ENCODE assay signal across 33 cellular contexts in genomic region chr2:224137208-224137607, GRCh38.
"Had no signal": no experiment of that assay in that cellular context is flagged by ENCODE, and none has a peak within 500 bp of the region (broad histone marks: within the 10 kb centered on the region; RNA-seq: fewer than 3 reads in every experiment).

No MANE protein-coding gene starts in this region.

- H3K27ac Mint-ChIP-seq: activated B cell treated with CpG ODN at 0.5 μM for 24 hours; activated CD4-positive, alpha-beta memory T cell treated with anti-CD3 and anti-CD28 coated beads for 36 hours; activated CD4-positive, alpha-beta T cell treated with anti-CD3 and anti-CD28 coated beads, Interleukin-2, amount 10 ng/mL, durations not matched to agents 24 days and 14 days; activated CD8-positive, alpha-beta T cell treated with anti-CD3 and anti-CD28 coated beads for 36 hours; activated naive CD4-positive, alpha-beta T cell treated with anti-CD3 and anti-CD28 coated beads for 36 hours; activated naive CD4-positive, alpha-beta T cell treated with anti-CD3 and anti-CD28 coated beads, Interleukin-2, amount 50 U/mL, for 72 hours; activated naive CD8-positive, alpha-beta T cell treated with anti-CD3 and anti-CD28 coated beads for 36 hours; activated T-cell treated with anti-CD3 and anti-CD28 coated beads, Interleukin-2, amount 50 U/mL, for 72 hours; activated T-helper 1 cell treated with anti-CD3 and anti-CD28 coated beads, Interleukin-12 subunit alpha, Interleukin-12 subunit beta, Interleukin-2, Interleukin-4 antibody, amounts not matched to agents 30 ng/mL and 10 ng/mL and 1 ng/mL, durations not matched to agents 14 hours and 24 hours and 36 hours; activated T-helper 17 cell treated with anti-CD3 and anti-CD28 coated beads, Interleukin-2, amount 50 U/mL, for 72 hours; T-helper 17 cell; T-helper 2 cell treated with Interferon-gamma antibody and Interleukin-4, amounts not matched to agents 5 μg/mL and 100 μg/mL, for 36 hours had no signal

- ATAC-seq: activated CD8-positive, alpha-beta T cell treated with anti-CD3 and anti-CD28 coated beads for 36 hours; activated naive CD4-positive, alpha-beta T cell treated with anti-CD3 and anti-CD28 coated beads, Interleukin-2, amount 50 U/mL, for 72 hours; activated T-cell treated with anti-CD3 and anti-CD28 coated beads, Interleukin-2, amount 50 U/mL, for 4 hours; activated T-cell treated with anti-CD3 and anti-CD28 coated beads, Interleukin-2, amount 50 U/mL, for 72 hours; activated T-helper 17 cell treated with anti-CD3 and anti-CD28 coated beads, Interleukin-2, amount 50 U/mL, for 72 hours; body of pancreas; T-helper 17 cell had no signal

- H3K4me3 ChIP-seq: adrenal gland, body of pancreas, breast epithelium had no signal

- H3K4me3 Mint-ChIP-seq: activated B cell treated with CpG ODN at 0.5 μM for 24 hours; activated CD4-positive, alpha-beta memory T cell treated with anti-CD3 and anti-CD28 coated beads for 36 hours; activated CD4-positive, alpha-beta T cell treated with anti-CD3 and anti-CD28 coated beads, Interleukin-2, amount 10 ng/mL, durations not matched to agents 24 days and 14 days; activated CD8-positive, alpha-beta T cell treated with anti-CD3 and anti-CD28 coated beads for 36 hours; activated naive CD4-positive, alpha-beta T cell treated with anti-CD3 and anti-CD28 coated beads for 36 hours; activated naive CD8-positive, alpha-beta T cell treated with anti-CD3 and anti-CD28 coated beads for 36 hours; activated T-cell treated with anti-CD3 and anti-CD28 coated beads, Interleukin-2, amount 50 U/mL, for 4 hours; activated T-cell treated with anti-CD3 and anti-CD28 coated beads, Interleukin-2, amount 50 U/mL, for 72 hours; activated T-helper 1 cell treated with anti-CD3 and anti-CD28 coated beads, Interleukin-12 subunit alpha, Interleukin-12 subunit beta, Interleukin-2, Interleukin-4 antibody, amounts not matched to agents 30 ng/mL and 10 ng/mL and 1 ng/mL, durations not matched to agents 14 hours and 24 hours and 36 hours; activated T-helper 17 cell treated with anti-CD3 and anti-CD28 coated beads, Interleukin-2, amount 50 U/mL, for 72 hours; T-helper 17 cell; T-helper 2 cell treated with Interferon-gamma antibody and Interleukin-4, amounts not matched to agents 5 μg/mL and 100 μg/mL, for 36 hours had no signal

- H3K36me3 Mint-ChIP-seq: activated CD4-positive, alpha-beta memory T cell treated with anti-CD3 and anti-CD28 coated beads for 36 hours; activated naive CD4-positive, alpha-beta T cell treated with anti-CD3 and anti-CD28 coated beads, Interleukin-2, amount 50 U/mL, for 72 hours; activated naive CD8-positive, alpha-beta T cell treated with anti-CD3 and anti-CD28 coated beads for 36 hours had no signal

- H3K9me3 Mint-ChIP-seq: activated B cell treated with CpG ODN at 0.5 μM for 24 hours; activated CD4-positive, alpha-beta memory T cell treated with anti-CD3 and anti-CD28 coated beads for 36 hours; activated CD4-positive, alpha-beta T cell treated with anti-CD3 and anti-CD28 coated beads, Interleukin-2, amount 10 ng/mL, durations not matched to agents 24 days and 14 days; activated CD8-positive, alpha-beta T cell treated with anti-CD3 and anti-CD28 coated beads for 36 hours; activated naive CD4-positive, alpha-beta T cell treated with anti-CD3 and anti-CD28 coated beads for 36 hours; activated naive CD4-positive, alpha-beta T cell treated with anti-CD3 and anti-CD28 coated beads, Interleukin-2, amount 50 U/mL, for 72 hours; activated naive CD8-positive, alpha-beta T cell treated with anti-CD3 and anti-CD28 coated beads for 36 hours; activated T-cell treated with anti-CD3 and anti-CD28 coated beads, Interleukin-2, amount 50 U/mL, for 4 hours; activated T-cell treated with anti-CD3 and anti-CD28 coated beads, Interleukin-2, amount 50 U/mL, for 72 hours; activated T-helper 1 cell treated with anti-CD3 and anti-CD28 coated beads, Interleukin-12 subunit alpha, Interleukin-12 subunit beta, Interleukin-2, Interleukin-4 antibody, amounts not matched to agents 30 ng/mL and 10 ng/mL and 1 ng/mL, durations not matched to agents 14 hours and 24 hours and 36 hours; activated T-helper 17 cell treated with anti-CD3 and anti-CD28 coated beads, Interleukin-2, amount 50 U/mL, for 72 hours; T-helper 2 cell treated with Interferon-gamma antibody and Interleukin-4, amounts not matched to agents 5 μg/mL and 100 μg/mL, for 36 hours had no signal

- H3K36me3 ChIP-seq: adrenal gland, brain microvascular endothelial cell, breast epithelium had no signal

- H3K4me1 Mint-ChIP-seq: activated B cell treated with CpG ODN at 0.5 μM for 24 hours; activated CD4-positive, alpha-beta T cell treated with anti-CD3 and anti-CD28 coated beads, Interleukin-2, amount 10 ng/mL, durations not matched to agents 24 days and 14 days; activated naive CD8-positive, alpha-beta T cell treated with anti-CD3 and anti-CD28 coated beads for 36 hours; activated T-helper 17 cell treated with anti-CD3 and anti-CD28 coated beads, Interleukin-2, amount 50 U/mL, for 72 hours; T-helper 17 cell had no signal

- H3K9me3 ChIP-seq: adrenal gland, body of pancreas, breast epithelium had no signal

- H3K4me1 ChIP-seq: body of pancreas, breast epithelium had no signal

- H3K27me3 ChIP-seq: adrenal gland, body of pancreas, brain microvascular endothelial cell, breast epithelium had no signal

- DNase-seq: activated B cell treated with CpG ODN at 0.5 μM for 24 hours; activated CD4-positive, alpha-beta memory T cell treated with anti-CD3 and anti-CD28 coated beads for 36 hours; activated CD4-positive, alpha-beta T cell treated with anti-CD3 and anti-CD28 coated beads for 4 hours; activated CD4-positive, alpha-beta T cell treated with anti-CD3 and anti-CD28 coated beads, Interleukin-2, amount 10 ng/mL, durations not matched to agents 24 days and 14 days; activated CD4-positive, alpha-beta T cell treated with anti-CD3 and anti-CD28 coated beads, Interleukin-2, amount 50 U/mL, for 1 hour; activated CD4-positive, alpha-beta T cell treated with anti-CD3 and anti-CD28 coated beads, Interleukin-2, amount 50 U/mL, for 4 hours; activated CD4-positive, CD25-positive, alpha-beta regulatory T cell treated with anti-CD3 and anti-CD28 coated beads, Interleukin-2, amount 50 U/mL, for 72 hours; activated CD8-positive, alpha-beta memory T cell treated with anti-CD3 and anti-CD28 coated beads, Interleukin-2, amount 50 U/mL, for 4 hours; activated CD8-positive, alpha-beta T cell treated with anti-CD3 and anti-CD28 coated beads for 36 hours; activated effector memory CD4-positive, alpha-beta T cell treated with anti-CD3 and anti-CD28 coated beads, Interleukin-2, amount 50 U/mL, for 16 hours; activated gamma-delta T cell treated with Interleukin-2 at 50 U/mL for 16 hours; activated naive CD4-positive, alpha-beta T cell; activated naive CD4-positive, alpha-beta T cell treated with anti-CD3 and anti-CD28 coated beads for 36 hours; activated naive CD4-positive, alpha-beta T cell treated with anti-CD3 and anti-CD28 coated beads, Interleukin-2, amount 50 U/mL, for 16 hours; activated naive CD8-positive, alpha-beta T cell treated with anti-CD3 and anti-CD28 coated beads for 36 hours; activated T-cell treated with anti-CD3 and anti-CD28 coated beads for 4 hours; activated T-cell treated with anti-CD3 and anti-CD28 coated beads, Interleukin-2, amount 50 U/mL, for 1 hour; activated T-cell treated with anti-CD3 and anti-CD28 coated beads, Interleukin-2, amount 50 U/mL, for 4 hours; activated T-cell treated with anti-CD3 and anti-CD28 coated beads, Interleukin-2, amount 50 U/mL, for 72 hours; adrenal gland; amniotic stem cell; aorta; body of pancreas; brain microvascular endothelial cell; central memory CD4-positive, alpha-beta T cell; T-helper 17 cell; T-helper 9 cell had no signal

- H3K27ac ChIP-seq: adrenal gland, body of pancreas, brain microvascular endothelial cell, breast epithelium, VCaP had no signal
